In genomic region chr14:61631044-61631692, GRCh38 we compare ENCODE assay signal across 11 cellular contexts.
"Had no signal": no experiment of that assay in that cellular context is flagged by ENCODE, and none has a peak within 500 bp of the region (broad histone marks: within the 10 kb centered on the region; RNA-seq: fewer than 3 reads in every experiment).

No MANE protein-coding gene starts in this region.

- H3K4me2 ChIP-seq: smooth muscle cell had no signal

- H3K27ac ChIP-seq: cardiac muscle cell, neutrophil, transverse colon had no signal

- H3K27me3 ChIP-seq: cardiac muscle cell, neutrophil, transverse colon had no signal

- H3K36me3 ChIP-seq: cardiac muscle cell, neutrophil, transverse colon had no signal

- H3K9me3 ChIP-seq: neutrophil, transverse colon had no signal

- H3K4me3 ChIP-seq: cardiac muscle cell, smooth muscle cell, transverse colon had no signal

- DNase-seq: activated CD4-positive, alpha-beta T cell treated with anti-CD3 and anti-CD28 coated beads, Interleukin-2, amount 10 ng/mL, durations not matched to agents 7 days and 5 days; activated CD4-positive, CD25-positive, alpha-beta regulatory T cell; activated CD8-positive, alpha-beta memory T cell treated with anti-CD3 and anti-CD28 coated beads for 24 hours; activated naive CD4-positive, alpha-beta T cell treated with Interleukin-2 at 50 U/mL for 16 hours; right cardiac atrium; stimulated activated naive B cell treated with anti-CD40 and anti-IgM and Interleukin-4, amounts not matched to agents 10 μg/mL and 1 μg/mL and 100 μg/mL, for 72 hours; T-helper 17 cell; transverse colon had no signal
